1 cellular context compared by ENCODE assay signal in genomic region chr20:50320910-50321796, GRCh38.
TF ChIP-seq lines count a peak whose summit lies in the region.

No MANE protein-coding gene starts in this region.

TF ChIP-seq in HepG2, 621 proteins besides CTCF, POLR2A, EP300 and RAD21 (continued from another document and continues in another):
- TF ChIP-seq BCLAF1 (IDR thresholded peaks at IDR 0.05), result no peak
- peak; percentile 70; the same call in 1 of the 2 replicates for TF ChIP-seq SIN3A (IDR thresholded peaks at IDR 0.05; ENCODE audit: borderline replicate concordance, low read depth, low read length)
- TF ChIP-seq AKAP8 (CRISPR knock-in tag; IDR thresholded peaks at IDR 0.05), result 0 out of 2 replicates have a peak, but pooled peaks have one; percentile 12
- no peak for TF ChIP-seq IKZF1 (IDR thresholded peaks at IDR 0.05)
- TF ChIP-seq ZNF629 (CRISPR knock-in tag; conservative IDR thresholded peaks at IDR 0.05), result peak; percentile 56; the same call in 1 of the 2 replicates
- peak; percentile 65; the same call in 1 of the 2 replicates for TF ChIP-seq SP4 (CRISPR knock-in tag; IDR thresholded peaks at IDR 0.05)
- TF ChIP-seq ZNF460 (CRISPR knock-in tag; IDR thresholded peaks at IDR 0.05; ENCODE audit: borderline replicate concordance), result no peak; the same call in 1 of the 2 replicates
- TF ChIP-seq PRDM10 (CRISPR knock-in tag; IDR thresholded peaks at IDR 0.05; ENCODE audit: low read depth), result peak; percentile 71; the same call in 1 of the 2 replicates
- TF ChIP-seq POLR2AphosphoS2 (IDR thresholded peaks at IDR 0.05; ENCODE audit: low read depth, low read length), result no peak; the same call in 1 of the 2 replicates
- TF ChIP-seq RERE (CRISPR knock-in tag; IDR thresholded peaks at IDR 0.05; ENCODE audit: low read depth), result peak; percentile 13; the same call in 1 of the 2 replicates
- TF ChIP-seq TOPORS (CRISPR knock-in tag; IDR thresholded peaks at IDR 0.05), result peak; percentile 93; the same call in 1 of the 2 replicates
- peak; percentile 75; the same call in 1 of the 2 replicates for TF ChIP-seq CCDC6 (CRISPR knock-in tag; IDR thresholded peaks at IDR 0.05)
- TF ChIP-seq TGIF2 (CRISPR knock-in tag; IDR thresholded peaks at IDR 0.05), result no peak
- peak; percentile 11; the same call in 1 of the 2 replicates for TF ChIP-seq ADNP (CRISPR knock-in tag; IDR thresholded peaks at IDR 0.05)
- TF ChIP-seq ZNF275 (CRISPR knock-in tag; IDR thresholded peaks at IDR 0.05; ENCODE audit: borderline replicate concordance), result no peak; the same call in 1 of the 2 replicates
- 0 out of 2 replicates have a peak, but pooled peaks have one; percentile 50 for TF ChIP-seq MXD4 (CRISPR knock-in tag; IDR thresholded peaks at IDR 0.05)
- TF ChIP-seq RBFOX2 (IDR thresholded peaks at IDR 0.05; ENCODE audit: low read depth, low read length), result peak; percentile 85
- peak; percentile 91 for TF ChIP-seq TMF1 (CRISPR knock-in tag; IDR thresholded peaks at IDR 0.05; ENCODE audit: low read depth)
- TF ChIP-seq NONO (IDR thresholded peaks at IDR 0.05), result no peak
- no peak for TF ChIP-seq NONO (CRISPR knock-in tag; conservative IDR thresholded peaks at IDR 0.05)
- TF ChIP-seq ZNF136 (CRISPR knock-in tag; IDR thresholded peaks at IDR 0.05; ENCODE audit: low read depth), result 0 out of 2 replicates have a peak, but pooled peaks have one; percentile 89
- no peak; the same call in 1 of the 2 replicates for TF ChIP-seq BRCA1 (CRISPR knock-in tag; IDR thresholded peaks at IDR 0.05)
- no peak for TF ChIP-seq CC2D1A (CRISPR knock-in tag; IDR thresholded peaks at IDR 0.05)
- TF ChIP-seq KMT2B (CRISPR knock-in tag; IDR thresholded peaks at IDR 0.05), result peak; percentile 60
- TF ChIP-seq RCOR2 (CRISPR knock-in tag; IDR thresholded peaks at IDR 0.05), result no peak
- 0 out of 2 replicates have a peak, but pooled peaks have one; percentile 23 for TF ChIP-seq TP53 (CRISPR knock-in tag; conservative IDR thresholded peaks at IDR 0.05)
- TF ChIP-seq THRA (CRISPR knock-in tag; IDR thresholded peaks at IDR 0.05; ENCODE audit: borderline replicate concordance), result peak; percentile 47; the same call in 1 of the 2 replicates
- no peak for TF ChIP-seq ZNF234 (CRISPR knock-in tag; conservative IDR thresholded peaks at IDR 0.05)
- peak; percentile 68 for TF ChIP-seq NR2C2 (CRISPR knock-in tag; IDR thresholded peaks at IDR 0.05; ENCODE audit: borderline replicate concordance)
- TF ChIP-seq KDM3A (CRISPR knock-in tag; IDR thresholded peaks at IDR 0.05; ENCODE audit: low read depth), result peak; percentile 69
- TF ChIP-seq ZNF839 (CRISPR knock-in tag; IDR thresholded peaks at IDR 0.05; ENCODE audit: borderline replicate concordance), result peak; percentile 77
- peak; percentile 98; the same call in 1 of the 2 replicates for TF ChIP-seq ZNF572 (CRISPR knock-in tag; IDR thresholded peaks at IDR 0.05)
- 0 out of 2 replicates have a peak, but pooled peaks have one; percentile 12 for TF ChIP-seq TEAD2 (CRISPR knock-in tag; IDR thresholded peaks at IDR 0.05)
- no peak for TF ChIP-seq KDM1A (CRISPR knock-in tag; IDR thresholded peaks at IDR 0.05)
- TF ChIP-seq PLSCR1 (CRISPR knock-in tag; IDR thresholded peaks at IDR 0.05; ENCODE audit: borderline replicate concordance), result no peak
- TF ChIP-seq ELF4 (CRISPR knock-in tag; IDR thresholded peaks at IDR 0.05; ENCODE audit: borderline replicate concordance), result no peak
- peak; percentile 63; the same call in 1 of the 2 replicates for TF ChIP-seq ZNF354B (CRISPR knock-in tag; IDR thresholded peaks at IDR 0.05)
- no peak for TF ChIP-seq RFX1 (IDR thresholded peaks at IDR 0.05)
- no peak for TF ChIP-seq E2F1 (CRISPR knock-in tag; IDR thresholded peaks at IDR 0.05)
- TF ChIP-seq PBX3 (CRISPR knock-in tag; IDR thresholded peaks at IDR 0.05; ENCODE audit: borderline replicate concordance), result no peak
- TF ChIP-seq ZNF382 (CRISPR knock-in tag; IDR thresholded peaks at IDR 0.05; ENCODE audit: borderline replicate concordance), result no peak
- TF ChIP-seq PHF21A (CRISPR knock-in tag; IDR thresholded peaks at IDR 0.05), result peak; percentile 83
- TF ChIP-seq SP1 (IDR thresholded peaks at IDR 0.05), result no peak
- TF ChIP-seq SP1 (CRISPR knock-in tag; IDR thresholded peaks at IDR 0.05), result peak; percentile 69; the same call in 1 of the 2 replicates
- TF ChIP-seq ZNF335 (CRISPR knock-in tag; IDR thresholded peaks at IDR 0.05), result no peak
- 0 out of 2 replicates have a peak, but pooled peaks have one; percentile 78 for TF ChIP-seq SALL2 (CRISPR knock-in tag; IDR thresholded peaks at IDR 0.05)
